In the genomic region with DNA sequence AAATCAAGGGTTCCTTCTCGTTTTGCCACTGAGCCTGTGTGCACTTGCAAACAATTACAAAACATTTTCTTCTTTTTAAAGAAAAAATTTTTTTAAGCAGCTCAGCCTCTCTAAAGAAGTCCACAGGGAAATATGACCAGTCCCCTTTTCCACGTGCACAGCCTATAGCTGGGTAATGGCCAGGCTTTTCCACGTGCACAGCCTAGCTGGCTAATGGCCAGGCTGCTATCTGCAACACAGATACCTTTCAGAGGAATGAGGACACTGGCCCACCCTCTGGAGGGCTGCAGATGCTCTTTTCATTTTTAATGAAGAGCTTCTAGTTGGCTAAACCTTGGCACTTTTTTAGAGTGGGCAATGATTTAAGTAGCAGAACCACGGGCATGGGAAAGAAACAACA, we compare ENCODE assay signal across 2 cellular contexts.
TF ChIP-seq lines count a peak whose summit lies in the region.

No MANE protein-coding gene starts in this region.

TF ChIP-seq in SK-N-SH, 30 proteins besides CTCF, POLR2A, EP300 and RAD21 (continued from another document):
- TF ChIP-seq MEF2A (IDR thresholded peaks at IDR 0.05; ENCODE audit: borderline replicate concordance, low read depth) (no peak), GATA2 (CRISPR knock-in tag; IDR thresholded peaks at IDR 0.05) (no peak), TCF12 (IDR thresholded peaks at IDR 0.05) (no peak)

TF ChIP-seq in SK-N-SH treated with all-trans-retinoic acid at 6 μM for 48 hours, 23 proteins besides CTCF, POLR2A, EP300 and RAD21 (continued from another document):
- TF ChIP-seq TSHZ2 (CRISPR knock-in tag; IDR thresholded peaks at IDR 0.05) (no peak), ZNF70 (CRISPR knock-in tag; IDR thresholded peaks at IDR 0.05) (no peak), CREB5 (CRISPR knock-in tag; IDR thresholded peaks at IDR 0.05; ENCODE audit: low read depth) (no peak), ESRRG (CRISPR knock-in tag; IDR thresholded peaks at IDR 0.05) (no peak), OSR1 (CRISPR knock-in tag; IDR thresholded peaks at IDR 0.05) (no peak), BACH2 (CRISPR knock-in tag; IDR thresholded peaks at IDR 0.05; ENCODE audit: borderline replicate concordance) (no peak), PATZ1 (CRISPR knock-in tag; IDR thresholded peaks at IDR 0.05; ENCODE audit: borderline replicate concordance) (no peak)
TF ChIP-seq in SK-N-SH treated with all-trans-retinoic acid at 6 μM for 48 hours: peak in this region for 0.
